1 cellular context compared by ENCODE assay signal in genomic region chr4:118373614-118374255, GRCh38.
TF ChIP-seq lines count a peak whose summit lies in the region.

No MANE protein-coding gene starts in this region.

TF ChIP-seq in SK-N-SH, 30 proteins besides CTCF, POLR2A, EP300 and RAD21 (continued from another document):
- no peak for TF ChIP-seq ZBTB33 (IDR thresholded peaks at IDR 0.05; ENCODE audit: borderline replicate concordance, low read depth)
- TF ChIP-seq RFX5 (IDR thresholded peaks at IDR 0.05; ENCODE audit: low read length): no peak
- no peak for TF ChIP-seq GATA2 (CRISPR knock-in tag; IDR thresholded peaks at IDR 0.05)
- no peak for TF ChIP-seq NFIC (IDR thresholded peaks at IDR 0.05; ENCODE audit: borderline replicate concordance)
- TF ChIP-seq MEF2A (IDR thresholded peaks at IDR 0.05; ENCODE audit: borderline replicate concordance, low read depth): no peak
- TF ChIP-seq RCOR1 (IDR thresholded peaks at IDR 0.05; ENCODE audit: low read length): no peak
